In genomic region chr21:29083306-29083705, GRCh38 we compare ENCODE assay signal across 22 cellular contexts. TPM values are rescaled to one million over a fixed set of nuclear protein-coding genes. Genes with fewer than 3 reads are reported as not detected.
"Had no signal": no experiment of that assay in that cellular context is flagged by ENCODE, and none has a peak within 500 bp of the region (broad histone marks: within the 10 kb centered on the region; RNA-seq: fewer than 3 reads in every experiment).

No MANE protein-coding gene starts in this region.

- DNase-seq: effector CD4-positive, alpha-beta T cell; endodermal cell; foreskin melanocyte; head of caudate nucleus; hippocampal formation; kidney glomerular epithelial cell; mesendoderm; naive B cell; posterior cingulate gyrus; spleen; stimulated activated CD4-positive, alpha-beta T cell treated with anti-CD3 and anti-CD28 coated beads, Interleukin-15, amount 100 ng/mL, for 24 hours; stimulated activated CD4-positive, alpha-beta T cell treated with anti-CD3 and anti-CD28 coated beads, Interleukin-1b, Interleukin-23, amount 100 ng/mL, for 48 hours; stimulated activated CD4-positive, alpha-beta T cell treated with anti-CD3 and anti-CD28 coated beads, Interleukin-4, amount 100 ng/mL, for 24 hours; stimulated activated naive B cell treated with anti-CD40 and anti-IgM and Interleukin-4, amounts not matched to agents 10 μg/mL and 1 μg/mL and 100 μg/mL, for 72 hours; stimulated activated naive CD8-positive, alpha-beta T cell treated with anti-CD3 and anti-CD28 coated beads, Interleukin-15, amount 100 ng/mL, for 72 hours; testis; upper lobe of right lung had no signal

- H3K9me3 Mint-ChIP-seq: endodermal cell; naive B cell; stimulated activated naive B cell treated with anti-CD40 and anti-IgM and Interleukin-4, amounts not matched to agents 10 μg/mL and 1 μg/mL and 100 μg/mL, for 72 hours; stimulated activated naive CD8-positive, alpha-beta T cell treated with anti-CD3 and anti-CD28 coated beads, Interleukin-15, amount 100 ng/mL, for 72 hours had no signal

- H3K27ac Mint-ChIP-seq: endodermal cell; stimulated activated naive B cell treated with anti-CD40 and anti-IgM and Interleukin-4, amounts not matched to agents 10 μg/mL and 1 μg/mL and 100 μg/mL, for 72 hours; stimulated activated naive CD8-positive, alpha-beta T cell treated with anti-CD3 and anti-CD28 coated beads, Interleukin-15, amount 100 ng/mL, for 72 hours had no signal

- H3K4me3 Mint-ChIP-seq: endodermal cell; naive B cell; stimulated activated naive B cell treated with anti-CD40 and anti-IgM and Interleukin-4, amounts not matched to agents 10 μg/mL and 1 μg/mL and 100 μg/mL, for 72 hours; stimulated activated naive CD8-positive, alpha-beta T cell treated with anti-CD3 and anti-CD28 coated beads, Interleukin-15, amount 100 ng/mL, for 72 hours had no signal

- H3K27ac ChIP-seq: neutrophil, spleen, testis, tibial nerve, upper lobe of right lung, vagina had no signal

- H3K9me3 ChIP-seq: neutrophil, spleen, testis, tibial nerve, upper lobe of right lung, vagina had no signal

- H3K36me3 ChIP-seq: neutrophil, tibial nerve, upper lobe of right lung, vagina had no signal

- ATAC-seq: sciatic nerve; stimulated activated naive B cell treated with anti-CD40 and anti-IgM and Interleukin-4, amounts not matched to agents 10 μg/mL and 1 μg/mL and 100 μg/mL, for 72 hours; stimulated activated naive CD8-positive, alpha-beta T cell treated with anti-CD3 and anti-CD28 coated beads, Interleukin-15, amount 100 ng/mL, for 72 hours; upper lobe of right lung had no signal

- H3K27me3 ChIP-seq: neutrophil, spleen, testis, tibial nerve, upper lobe of right lung, vagina had no signal

- H3K4me3 ChIP-seq: spleen, testis, tibial nerve, upper lobe of right lung, vagina had no signal

- H3K27me3 Mint-ChIP-seq: naive B cell; stimulated activated naive B cell treated with anti-CD40 and anti-IgM and Interleukin-4, amounts not matched to agents 10 μg/mL and 1 μg/mL and 100 μg/mL, for 72 hours; stimulated activated naive CD8-positive, alpha-beta T cell treated with anti-CD3 and anti-CD28 coated beads, Interleukin-15, amount 100 ng/mL, for 72 hours had no signal

RNA-seq across cellular contexts. Expression of gene MAP3K7CL, which starts 47.1 kb away (rescaled TPM):
- polyA plus RNA-seq: neural cell had no signal
